In the genomic region with DNA sequence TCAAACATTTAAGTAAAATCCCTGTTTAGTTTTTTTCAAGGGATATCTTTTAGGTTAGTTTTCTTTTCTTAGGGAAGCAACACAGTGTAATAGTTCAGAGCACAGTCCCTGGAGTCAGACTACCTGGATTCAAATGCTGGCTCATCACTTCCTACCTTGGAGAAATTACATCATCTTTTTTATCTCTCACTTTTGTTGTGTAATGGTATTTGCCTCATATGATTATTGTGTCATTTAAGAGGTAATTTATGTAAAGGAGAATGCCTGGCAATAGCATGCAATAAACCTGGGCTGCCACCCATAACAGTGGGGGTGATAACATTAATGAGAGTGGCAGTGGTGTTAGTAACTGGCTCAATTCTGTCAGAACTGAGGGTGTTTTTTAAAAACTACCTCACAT, we compare ENCODE assay signal across 16 cellular contexts.
"Had no signal": no experiment of that assay in that cellular context is flagged by ENCODE, and none has a peak within 500 bp of the region (broad histone marks: within the 10 kb centered on the region; RNA-seq: fewer than 3 reads in every experiment).

No MANE protein-coding gene starts in this region.

- H3K27ac ChIP-seq: thoracic aorta, upper lobe of right lung had no signal

- H3K9me3 ChIP-seq: thoracic aorta, upper lobe of right lung had no signal

- H3K27me3 ChIP-seq: cardiac muscle cell, upper lobe of right lung had no signal

- H3K4me3 ChIP-seq: cardiac muscle cell, thoracic aorta, upper lobe of right lung had no signal

- FAIRE-seq: astrocyte had no signal

- H3K4me1 ChIP-seq: upper lobe of right lung had no signal

- ATAC-seq: activated CD8-positive, alpha-beta memory T cell treated with anti-CD3 and anti-CD28 coated beads, Interleukin-2, amount 10 ng/mL, durations not matched to agents 7 days and 5 days; sciatic nerve; stimulated activated memory B cell treated with anti-CD40 and anti-IgM and Interleukin-4, amounts not matched to agents 10 μg/mL and 1 μg/mL and 100 μg/mL, for 72 hours; upper lobe of right lung had no signal

- DNase-seq: activated CD4-positive, alpha-beta T cell treated with anti-CD3 and anti-CD28 coated beads, Interleukin-2, amount 50 U/mL, for 48 hours; activated CD8-positive, alpha-beta memory T cell treated with anti-CD3 and anti-CD28 coated beads, Interleukin-2, amount 10 ng/mL, durations not matched to agents 7 days and 5 days; activated naive CD4-positive, alpha-beta T cell treated with Interleukin-2 at 50 U/mL for 16 hours; dermis blood vessel endothelial cell; effector memory CD4-positive, alpha-beta T cell; foreskin fibroblast; hippocampal formation; islet precursor cell; stimulated activated CD4-positive, alpha-beta T cell treated with anti-CD3 and anti-CD28 coated beads, Interleukin-4, amount 100 ng/mL, for 24 hours; T-helper 2 cell; upper lobe of right lung had no signal
